In genomic region chr18:37430346-37431076, GRCh38 we compare ENCODE assay signal across 20 cellular contexts.
DNase-seq lines count a peak whose midpoint lies in the region; ATAC-seq, FAIRE-seq and TF ChIP-seq lines count a peak whose summit lies in the region.
"Had no signal": no experiment of that assay in that cellular context is flagged by ENCODE, and none has a peak within 500 bp of the region (broad histone marks: within the 10 kb centered on the region; RNA-seq: fewer than 3 reads in every experiment).

No MANE protein-coding gene starts in this region.

- H3K4me2 ChIP-seq in BLaER1 treated with 17β-estradiol and CSF1 and Interleukin-3, amounts not matched to agents 10 nM and 100 nM = peak overlapping the region in 9 of 11 experiments; percentile 12 to 92 (median 75); a peak in 13 of 22 replicates
- no peak overlapping the region for H3K4me2 ChIP-seq in GM23338

- H3K27me3 ChIP-seq in BLaER1 treated with 17β-estradiol and CSF1 and Interleukin-3, amounts not matched to agents 10 nM and 100 nM = no peaks in the 10 kb centered on the region
- H3K27me3 ChIP-seq in GM23338 (ENCODE audit: insufficient read depth) = no peaks in the 10 kb centered on the region
- no peaks in the 10 kb centered on the region for H3K27me3 ChIP-seq in iPS DF 6.9 (ENCODE audit: control insufficient read depth, insufficient read depth, low read length)
- H3K27me3 ChIP-seq: breast epithelium, heart left ventricle, thyroid gland had no signal

- no peaks in the 10 kb centered on the region for H3F3A ChIP-seq in GM23338 (replicated peaks; ENCODE audit: low read depth)

- H3K27ac ChIP-seq in BLaER1 treated with 17β-estradiol and CSF1 and Interleukin-3, amounts not matched to agents 10 nM and 100 nM = no peak overlapping the region; a peak in 1 of 22 replicates
- no peak overlapping the region for H3K27ac ChIP-seq in GM23338 (ENCODE audit: low read depth)
- no peak overlapping the region for H3K27ac ChIP-seq in iPS DF 6.9 (ENCODE audit: low read length)
- H3K27ac ChIP-seq in kidney (ENCODE audit: low read depth in 2 of 2, low read length in 2 of 2) = no peak overlapping the region
- H3K27ac ChIP-seq: breast epithelium, coronary artery, heart left ventricle, prostate gland, thyroid gland had no signal

- H3K4me1 Mint-ChIP-seq in GM23338 = peaks cover 7% of the 10 kb centered on the region; the same call in 2 of the 3 replicates
- H3K4me1 Mint-ChIP-seq: CD8-positive, alpha-beta memory T cell had no signal

- no peak overlapping the region for H3K9ac ChIP-seq in BLaER1 treated with 17β-estradiol and CSF1 and Interleukin-3, amounts not matched to agents 10 nM and 100 nM
- no peak overlapping the region for H3K9ac ChIP-seq in kidney (ENCODE audit: low read length in 2 of 2)

- no peaks in the 10 kb centered on the region for H3K79me2 ChIP-seq in GM23338 (replicated peaks; ENCODE audit: insufficient read depth)

- peak; percentile 88 for ATAC-seq in GM23338
- ATAC-seq in GM21390 (IDR thresholded peaks at IDR 0.05; ENCODE audit: unreplicated experiment) = no peak
- ATAC-seq: heart left ventricle, Panc1 had no signal

- WGBS in iPS DF 6.9 (ENCODE audit: insufficient coverage, insufficient read length) = no CpG with 5 or more reads among the region's 6 CpGs

- no peak overlapping the region for H3K4me3 ChIP-seq in BLaER1 treated with 17β-estradiol and CSF1 and Interleukin-3, amounts not matched to agents 10 nM and 100 nM
- H3K4me3 ChIP-seq in GM23338 (no peak overlapping the region), iPS DF 6.9 (ENCODE audit: low read length) (no peak overlapping the region), kidney (ENCODE audit: low read length in 2 of 2) (no peak overlapping the region)
- H3K4me3 ChIP-seq: breast epithelium, coronary artery, heart left ventricle, prostate gland, thyroid gland had no signal

- peak; percentile 80 for DNase-seq in GM23338 (ENCODE audit: low spot score)
- DNase-seq in NCI-H69 (lab: John Stamatoyannopoulos, UW) = peak; percentile 85
- DNase-seq in iPS DF 6.9 (ENCODE audit: low read depth, low spot score) = peak; percentile 25
- no peak for DNase-seq in activated CD4-positive, alpha-beta T cell treated with anti-CD3 and anti-CD28 coated beads, Interleukin-2, amount 50 U/mL, for 4 hours
- DNase-seq in kidney = no peak
- DNase-seq: activated gamma-delta T cell; CD8-positive, alpha-beta memory T cell; heart left ventricle; NCI-H2081; stimulated activated CD4-positive, alpha-beta T cell treated with anti-CD3 and anti-CD28 coated beads, Interleukin-2, amount 100 ng/mL, for 24 hours; stimulated activated naive CD4-positive, alpha-beta T cell; thyroid gland had no signal

- intact Hi-C loops in kidney (cut with DNase I) = no loop called here

- FAIRE-seq in kidney (lab: Jason Lieb, UNC) = no peak
- FAIRE-seq: GM18507 had no signal

- peaks cover 21 to 99% (median 83%) of the 10 kb centered on the region in 10 experiments; a peak in 19 of 20 replicates for H3K4me1 ChIP-seq in BLaER1 treated with 17β-estradiol and CSF1 and Interleukin-3, amounts not matched to agents 10 nM and 100 nM
- no peaks in the 10 kb centered on the region; the same call in 1 of the 2 replicates for H3K4me1 ChIP-seq in GM23338 (ENCODE audit: insufficient read depth)
- H3K4me1 ChIP-seq in iPS DF 6.9 (ENCODE audit: control insufficient read depth, insufficient read depth, low read length) = no peaks in the 10 kb centered on the region; the same call in 1 of the 2 replicates
- no peaks in the 10 kb centered on the region for H3K4me1 ChIP-seq in kidney (ENCODE audit: control insufficient read depth in 1 of 2, insufficient read depth in 1 of 2, low read depth in 1 of 2, low read length in 2 of 2)
- H3K4me1 ChIP-seq: breast epithelium, prostate gland, thyroid gland had no signal

- H3K27me3 Mint-ChIP-seq in GM23338 (ENCODE audit: insufficient read depth, low read depth, poor library complexity) = peaks cover 4% of the 10 kb centered on the region

- no peaks in the 10 kb centered on the region for H3K9me3 Mint-ChIP-seq in GM23338
- H3K9me3 Mint-ChIP-seq: CD8-positive, alpha-beta memory T cell; T-helper 1 cell treated with Interleukin-12 subunit alpha and Interleukin-12 subunit beta and Interleukin-4 antibody, amounts not matched to agents 30 μg/mL and 1 μg/mL, for 36 hours had no signal

- no peaks in the 10 kb centered on the region for H4K20me1 ChIP-seq in BLaER1 treated with 17β-estradiol and CSF1 and Interleukin-3, amounts not matched to agents 10 nM and 100 nM
- H4K20me1 ChIP-seq in GM23338 (replicated peaks; ENCODE audit: insufficient read depth) = no peaks in the 10 kb centered on the region

- TF ChIP-seq CTCF in GM23338 (conservative IDR thresholded peaks at IDR 0.05; ENCODE audit: low read depth in 2 of 2) (peak; percentile 49 to 73), kidney (IDR thresholded peaks at IDR 0.05; ENCODE audit: borderline replicate concordance, extremely low read depth, insufficient read depth) (no peak)

- H2AFZ ChIP-seq in GM23338 = peak overlapping the region; percentile 63

- H3K36me3 Mint-ChIP-seq in GM23338 (ENCODE audit: low read depth) = no peaks in the 10 kb centered on the region
- H3K36me3 Mint-ChIP-seq: CD8-positive, alpha-beta memory T cell had no signal

- no peaks in the 10 kb centered on the region for H3K36me3 ChIP-seq in BLaER1 treated with 17β-estradiol and CSF1 and Interleukin-3, amounts not matched to agents 10 nM and 100 nM
- H3K36me3 ChIP-seq in GM23338 (ENCODE audit: insufficient read depth) (no peaks in the 10 kb centered on the region; the same call in 1 of the 2 replicates), iPS DF 6.9 (ENCODE audit: control insufficient read depth, insufficient read depth, low read length) (no peaks in the 10 kb centered on the region), kidney (ENCODE audit: control insufficient read depth in 1 of 2, insufficient read depth in 2 of 2, low read length in 2 of 2) (no peaks in the 10 kb centered on the region)
- H3K36me3 ChIP-seq: breast epithelium, heart left ventricle, prostate gland, thyroid gland had no signal

- no peaks in the 10 kb centered on the region for H3K9me2 ChIP-seq in GM23338 (ENCODE audit: insufficient read depth)

- H3K9me3 ChIP-seq in BLaER1 treated with 17β-estradiol and CSF1 and Interleukin-3, amounts not matched to agents 10 nM and 100 nM (replicated peaks in 1 of 11) = 0 out of 22 replicates have a peak, but pooled peaks cover 0 to 4% (median 0%) of the 10 kb centered on the region in 11 experiments
- no peaks in the 10 kb centered on the region for H3K9me3 ChIP-seq in iPS DF 6.9 (ENCODE audit: control insufficient read depth, insufficient read depth, low read length)
- H3K9me3 ChIP-seq in kidney (ENCODE audit: control insufficient read depth in 1 of 2, low read length in 2 of 2) = no peaks in the 10 kb centered on the region
- H3K9me3 ChIP-seq: breast epithelium, heart left ventricle, prostate gland, thyroid gland had no signal

- H3K4me3 Mint-ChIP-seq in GM23338 = no peak overlapping the region
- H3K4me3 Mint-ChIP-seq: CD8-positive, alpha-beta memory T cell; T-helper 1 cell treated with Interleukin-12 subunit alpha and Interleukin-12 subunit beta and Interleukin-4 antibody, amounts not matched to agents 30 μg/mL and 1 μg/mL, for 36 hours had no signal

- H3K27ac Mint-ChIP-seq in GM23338 = no peak overlapping the region
- H3K27ac Mint-ChIP-seq: CD8-positive, alpha-beta memory T cell; T-helper 1 cell treated with Interleukin-12 subunit alpha and Interleukin-12 subunit beta and Interleukin-4 antibody, amounts not matched to agents 30 μg/mL and 1 μg/mL, for 36 hours had no signal

TF ChIP-seq in GM23338, 12 proteins besides CTCF, POLR2A, EP300 and RAD21 (continues in another document):
- TF ChIP-seq ZNF114 (CRISPR knock-in tag; IDR thresholded peaks at IDR 0.05) = no peak
- no peak for TF ChIP-seq EZH2 (IDR thresholded peaks at IDR 0.05; ENCODE audit: low read depth, unreplicated experiment)
- TF ChIP-seq EZH2phosphoT487 (IDR thresholded peaks at IDR 0.05; ENCODE audit: unreplicated experiment) = no peak
- TF ChIP-seq, protein P1, sequence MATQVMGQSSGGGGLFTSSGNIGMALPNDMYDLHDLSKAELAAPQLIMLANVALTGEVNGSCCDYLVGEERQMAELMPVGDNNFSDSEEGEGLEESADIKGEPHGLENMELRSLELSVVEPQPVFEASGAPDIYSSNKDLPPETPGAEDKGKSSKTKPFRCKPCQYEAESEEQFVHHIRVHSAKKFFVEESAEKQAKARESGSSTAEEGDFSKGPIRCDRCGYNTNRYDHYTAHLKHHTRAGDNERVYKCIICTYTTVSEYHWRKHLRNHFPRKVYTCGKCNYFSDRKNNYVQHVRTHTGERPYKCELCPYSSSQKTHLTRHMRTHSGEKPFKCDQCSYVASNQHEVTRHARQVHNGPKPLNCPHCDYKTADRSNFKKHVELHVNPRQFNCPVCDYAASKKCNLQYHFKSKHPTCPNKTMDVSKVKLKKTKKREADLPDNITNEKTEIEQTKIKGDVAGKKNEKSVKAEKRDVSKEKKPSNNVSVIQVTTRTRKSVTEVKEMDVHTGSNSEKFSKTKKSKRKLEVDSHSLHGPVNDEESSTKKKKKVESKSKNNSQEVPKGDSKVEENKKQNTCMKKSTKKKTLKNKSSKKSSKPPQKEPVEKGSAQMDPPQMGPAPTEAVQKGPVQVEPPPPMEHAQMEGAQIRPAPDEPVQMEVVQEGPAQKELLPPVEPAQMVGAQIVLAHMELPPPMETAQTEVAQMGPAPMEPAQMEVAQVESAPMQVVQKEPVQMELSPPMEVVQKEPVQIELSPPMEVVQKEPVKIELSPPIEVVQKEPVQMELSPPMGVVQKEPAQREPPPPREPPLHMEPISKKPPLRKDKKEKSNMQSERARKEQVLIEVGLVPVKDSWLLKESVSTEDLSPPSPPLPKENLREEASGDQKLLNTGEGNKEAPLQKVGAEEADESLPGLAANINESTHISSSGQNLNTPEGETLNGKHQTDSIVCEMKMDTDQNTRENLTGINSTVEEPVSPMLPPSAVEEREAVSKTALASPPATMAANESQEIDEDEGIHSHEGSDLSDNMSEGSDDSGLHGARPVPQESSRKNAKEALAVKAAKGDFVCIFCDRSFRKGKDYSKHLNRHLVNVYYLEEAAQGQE (IDR thresholded peaks at IDR 0.05; ENCODE audit: unreplicated experiment) = no peak
- no peak for TF ChIP-seq STAT1 (IDR thresholded peaks at IDR 0.05; ENCODE audit: unreplicated experiment)
- TF ChIP-seq ZNF331 (CRISPR knock-in tag; IDR thresholded peaks at IDR 0.05; ENCODE audit: low read depth) = no peak
- TF ChIP-seq CREB1 (CRISPR knock-in tag; IDR thresholded peaks at IDR 0.05; ENCODE audit: low read depth) = no peak
- no peak for TF ChIP-seq NANOG (IDR thresholded peaks at IDR 0.05; ENCODE audit: borderline replicate concordance)
- TF ChIP-seq, protein P2, sequence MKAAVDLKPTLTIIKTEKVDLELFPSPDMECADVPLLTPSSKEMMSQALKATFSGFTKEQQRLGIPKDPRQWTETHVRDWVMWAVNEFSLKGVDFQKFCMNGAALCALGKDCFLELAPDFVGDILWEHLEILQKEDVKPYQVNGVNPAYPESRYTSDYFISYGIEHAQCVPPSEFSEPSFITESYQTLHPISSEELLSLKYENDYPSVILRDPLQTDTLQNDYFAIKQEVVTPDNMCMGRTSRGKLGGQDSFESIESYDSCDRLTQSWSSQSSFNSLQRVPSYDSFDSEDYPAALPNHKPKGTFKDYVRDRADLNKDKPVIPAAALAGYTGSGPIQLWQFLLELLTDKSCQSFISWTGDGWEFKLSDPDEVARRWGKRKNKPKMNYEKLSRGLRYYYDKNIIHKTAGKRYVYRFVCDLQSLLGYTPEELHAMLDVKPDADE (IDR thresholded peaks at IDR 0.05) = no peak

Comparison
In these comparisons a context has a peak if more than half of its experiments do, and no peak if none do; other contexts are left out.
1. DNase-seq: peak in GM23338 (single experiment), NCI-H69 (single experiment) and iPS DF 6.9 (single experiment); none in activated CD4-positive, alpha-beta T cell treated with anti-CD3 and anti-CD28 coated beads, Interleukin-2, amount 50 U/mL, for 4 hours (0 of 2) and kidney (single experiment).